Comparison of ENCODE assay signal across 9 cellular contexts in the genomic region with DNA sequence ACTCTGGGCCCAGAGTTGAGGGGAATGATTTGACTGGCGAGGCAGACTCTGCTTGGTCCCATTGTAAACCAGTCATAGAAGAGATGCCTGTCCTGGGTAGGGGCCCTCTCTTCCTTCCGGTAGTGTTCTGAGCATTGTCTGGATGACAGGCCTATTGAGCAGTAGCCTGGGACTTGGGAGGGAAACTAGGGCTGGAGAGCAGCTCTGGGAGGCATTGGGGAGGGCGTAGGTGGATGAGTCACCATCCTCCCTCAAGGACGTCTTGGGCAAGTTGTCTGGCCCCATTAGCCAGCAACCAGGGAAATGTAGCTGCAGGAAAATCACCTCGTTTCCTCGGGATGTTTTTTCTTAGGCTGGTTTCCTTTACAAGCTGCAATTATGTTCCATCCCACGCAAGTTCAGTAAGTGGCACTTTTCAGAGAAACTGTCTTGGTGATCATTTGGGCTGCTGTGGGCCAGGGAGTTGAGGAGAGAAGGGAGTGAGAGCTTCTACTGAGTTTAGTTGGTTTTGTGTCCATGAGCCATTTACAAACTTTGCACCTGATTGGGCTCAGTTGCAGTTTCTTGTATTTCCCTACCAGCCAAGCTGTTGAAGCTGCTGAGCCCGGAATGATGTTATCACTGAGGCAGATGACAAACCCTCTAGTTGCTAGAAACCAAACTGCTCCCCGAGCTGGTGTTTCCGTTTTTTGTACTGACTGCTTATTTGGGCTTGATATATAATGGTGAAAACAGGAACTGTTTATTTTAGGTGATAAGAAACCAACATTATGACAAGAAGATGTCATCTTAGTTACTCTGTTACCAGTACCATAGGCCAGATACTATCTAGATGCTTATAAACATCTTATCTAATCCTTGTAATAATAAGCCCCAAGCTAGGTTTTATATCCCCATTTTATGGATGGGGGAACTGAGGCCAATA.
DNase-seq lines count a peak whose midpoint lies in the region; ATAC-seq and TF ChIP-seq lines count a peak whose summit lies in the region.
"Had no signal": no experiment of that assay in that cellular context is flagged by ENCODE, and none has a peak within 500 bp of the region (broad histone marks: within the 10 kb centered on the region; RNA-seq: fewer than 3 reads in every experiment).

No MANE protein-coding gene starts in this region.

- peaks cover 95% of the 10 kb centered on the region for H4K20me1 ChIP-seq in BLaER1
- no peaks in the 10 kb centered on the region for H4K20me1 ChIP-seq in mammary epithelial cell (ENCODE audit: insufficient read depth, low read length)

- dilution Hi-C loops in mammary epithelial cell (cut with HindIII; ENCODE audit: low sequenced_read_pairs): no loop called here

- peak; percentile 66 for ATAC-seq in HG03575 (IDR thresholded peaks at IDR 0.05; ENCODE audit: extremely low read depth, insufficient number of reproducible peaks, low FRiP score, unreplicated experiment)

- H3K27me3 ChIP-seq in BLaER1 (no peaks in the 10 kb centered on the region), mammary epithelial cell (ENCODE audit: insufficient read depth, low read length) (no peaks in the 10 kb centered on the region)

- peak overlapping the region; percentile 33 for H2AFZ ChIP-seq in mammary epithelial cell (ENCODE audit: low read depth, low read length)

- TF ChIP-seq CTCF in GM20000 (IDR thresholded peaks at IDR 0.05; ENCODE audit: extremely low read depth, missing control alignments) (no peak), mammary epithelial cell (conservative IDR thresholded peaks at IDR 0.05 in 1 of 2, IDR thresholded peaks at IDR 0.05 in 1 of 2; ENCODE audit: extremely low read depth in 1 of 2, insufficient read depth in 1 of 2, low read depth in 1 of 2, low read length in 2 of 2) (no peak)

- no TSS peak for BruUV-seq in mammary epithelial cell (replicated peaks; lab: Mats Ljungman, UMichigan)

- WGBS in mammary epithelial cell (ENCODE audit: low coverage, missing lambda C conversion rate): 21% methylated on average over 10 of the region's 10 CpGs

- DNase-seq in GM20000 (ENCODE audit: low spot score) (peak; percentile 69), T-helper 9 cell (peak; percentile 18), mammary epithelial cell (peak; percentile 94), left kidney (ENCODE audit: low read depth, low spot score) (peak; percentile 48), NCI-H2196 (lab: John Stamatoyannopoulos, UW; ENCODE audit: unreplicated experiment) (no peak)
- DNase-seq in stimulated activated CD4-positive, alpha-beta T cell treated with anti-CD3 and anti-CD28 coated beads, Interleukin-4, amount 100 ng/mL, for 24 hours: peak; percentile 57

- H3K79me2 ChIP-seq in mammary epithelial cell (ENCODE audit: insufficient read depth, low read length): peaks cover 23% of the 10 kb centered on the region

- CTCF ChIA-PET in mammary epithelial cell (lab: Charles Lee; ENCODE audit: low non-redundant PET): no interaction called here

- in situ Hi-C loops in mammary epithelial cell (cut with MboI; ENCODE audit: low sequenced_read_pairs in 2 of 2): no loop called here

- peaks cover 86% of the 10 kb centered on the region for H3K4me1 ChIP-seq in BLaER1
- peaks cover 48% of the 10 kb centered on the region for H3K4me1 ChIP-seq in mammary epithelial cell (ENCODE audit: insufficient read depth, low read length)

- intact Hi-C loops in mammary epithelial cell (cut with micrococcal nuclease): loop anchor here (1.0 to 10.0 kb wide), 2 partner anchors 16 to 500 kb away; a partner anchor contains a TSS

- H3K27ac ChIP-seq in BLaER1: peak overlapping the region; percentile 64
- H3K27ac ChIP-seq in mammary epithelial cell (ENCODE audit: insufficient read depth, low read depth, low read length): peak overlapping the region; percentile 84
- H3K27ac ChIP-seq: KMS-11 had no signal

- no peaks in the 10 kb centered on the region for H3K9me3 ChIP-seq in BLaER1
- H3K9me3 ChIP-seq in mammary epithelial cell (replicated peaks; ENCODE audit: insufficient read depth, low read length): no peaks in the 10 kb centered on the region

- H3K36me3 ChIP-seq in BLaER1: peaks cover 47% of the 10 kb centered on the region
- no peaks in the 10 kb centered on the region for H3K36me3 ChIP-seq in mammary epithelial cell (ENCODE audit: insufficient read depth, low read length)

- peak overlapping the region; percentile 59; the same call in 1 of the 2 replicates for H3K9ac ChIP-seq in BLaER1
- peak overlapping the region; percentile 40 for H3K9ac ChIP-seq in mammary epithelial cell (ENCODE audit: insufficient read depth, low read length)
- H3K9ac ChIP-seq: KMS-11 had no signal

- H3K4me2 ChIP-seq in BLaER1: peak overlapping the region; percentile 88
- H3K4me2 ChIP-seq in mammary epithelial cell (ENCODE audit: insufficient read depth, low read depth, low read length): peak overlapping the region; percentile 76
- H3K4me2 ChIP-seq: KMS-11 had no signal

- H3K4me3 ChIP-seq in BLaER1 (0 out of 2 replicates have a peak overlapping the region, but pooled peaks have one; percentile 26), mammary epithelial cell (replicated peaks in 1 of 3; ENCODE audit: insufficient read depth in 1 of 3, low read depth in 2 of 3, low read length in 3 of 3) (peak overlapping the region in 2 of 3 experiments; percentile 2 to 28)
